In genomic region chr3:11498646-11499045, GRCh38 we compare ENCODE assay signal across 10 cellular contexts.
DNase-seq lines count a peak whose midpoint lies in the region; TF ChIP-seq lines count a peak whose summit lies in the region.
"Had no signal": no experiment of that assay in that cellular context is flagged by ENCODE, and none has a peak within 500 bp of the region (broad histone marks: within the 10 kb centered on the region; RNA-seq: fewer than 3 reads in every experiment).

No MANE protein-coding gene starts in this region.

- no peak overlapping the region for H3K4me3 ChIP-seq in GM23248
- no peak overlapping the region for H3K4me3 ChIP-seq in Peyer's patch
- H3K4me3 ChIP-seq in fibroblast of mammary gland (ENCODE audit: control insufficient read depth, low read depth, low read length), result no peak overlapping the region
- H3K4me3 ChIP-seq in parathyroid adenoma (ENCODE audit: low read depth, low read length), result no peak overlapping the region

- H2AFZ ChIP-seq in GM23248 (0 out of 2 replicates have a peak overlapping the region, but pooled peaks have one; percentile 11), parathyroid adenoma (peak overlapping the region; percentile 31), H9 (ENCODE audit: low read length) (no peak overlapping the region)

- no peak overlapping the region for H3K14ac ChIP-seq in H9 (ENCODE audit: insufficient read depth, low read length)

- no peak overlapping the region for H2BK20ac ChIP-seq in H9 (ENCODE audit: low read depth, low read length, poor library complexity, severe bottlenecking)

- H3K23ac ChIP-seq in H9 (ENCODE audit: insufficient read length, low read depth, low read length), result no peak overlapping the region

- H4K8ac ChIP-seq in H9 (replicated peaks; ENCODE audit: insufficient read length, low read depth, low read length), result no peak overlapping the region

- H2BK120ac ChIP-seq in H9 (ENCODE audit: low read depth, low read length, poor library complexity, severe bottlenecking), result no peak overlapping the region

- TF ChIP-seq CTCF in Peyer's patch (IDR thresholded peaks at IDR 0.05), result no peak
- TF ChIP-seq CTCF in fibroblast of mammary gland (conservative IDR thresholded peaks at IDR 0.05; ENCODE audit: control insufficient read depth, insufficient read depth, low read depth, low read length), result no peak
- no peak for TF ChIP-seq CTCF in parathyroid adenoma (IDR thresholded peaks at IDR 0.05)
- TF ChIP-seq CTCF in H9 (conservative IDR thresholded peaks at IDR 0.05), result no peak

- H3K36me3 Mint-ChIP-seq in H9 (ENCODE audit: insufficient read depth in 1 of 3, low read depth in 3 of 3), result peaks cover 3 to 7% (median 5%) of the 10 kb centered on the region in 3 experiments; a peak in 4 of 7 replicates

- no peaks in the 10 kb centered on the region for H3K79me1 ChIP-seq in H9 (ENCODE audit: insufficient read depth, low read depth, low read length, poor library complexity, severe bottlenecking)

- H3K27me3 Mint-ChIP-seq in H9 (ENCODE audit: low read depth), result no peaks in the 10 kb centered on the region
- H3K27me3 Mint-ChIP-seq: dendritic cell treated with granulocyte-macrophage colony-stimulating factor and Interleukin-4, amounts not matched to agents 40 ng/mL and 50 ng/mL, for 4 days had no signal

- H3K56ac ChIP-seq in H9 (ENCODE audit: insufficient read length, low read depth, low read length), result no peak overlapping the region

- H3F3A ChIP-seq in GM23248 (ENCODE audit: insufficient read depth), result peaks cover 22% of the 10 kb centered on the region

- H3K4me2 ChIP-seq in GM23248 (ENCODE audit: unreplicated experiment) (peak overlapping the region; percentile 61), parathyroid adenoma (ENCODE audit: low read length) (no peak overlapping the region), H9 (ENCODE audit: insufficient read depth, insufficient read length, low read length) (no peak overlapping the region)

- H3T11ph ChIP-seq in H9 (ENCODE audit: low read length), result no peak overlapping the region

- H3K27me3 ChIP-seq in GM23248 (replicated peaks; ENCODE audit: insufficient read depth), result no peaks in the 10 kb centered on the region
- H3K27me3 ChIP-seq in Peyer's patch, result no peaks in the 10 kb centered on the region
- no peaks in the 10 kb centered on the region for H3K27me3 ChIP-seq in parathyroid adenoma (ENCODE audit: control insufficient read depth, insufficient read depth, low read length)
- H3K27me3 ChIP-seq in H9 (ENCODE audit: insufficient read depth, low read length), result no peaks in the 10 kb centered on the region

- H3K4me1 ChIP-seq in GM23248 (ENCODE audit: insufficient read depth), result peaks cover 15% of the 10 kb centered on the region
- peaks cover 0 to 5% (median 0%) of the 10 kb centered on the region in 4 donors for H3K4me1 ChIP-seq in Peyer's patch
- H3K4me1 ChIP-seq in parathyroid adenoma, result peaks cover 4% of the 10 kb centered on the region
- H3K4me1 ChIP-seq in H9 (ENCODE audit: insufficient read depth, low read length), result peaks cover 4% of the 10 kb centered on the region; the same call in 1 of the 2 replicates

- H3K23me2 ChIP-seq in H9 (ENCODE audit: insufficient read length, low read depth, low read length, poor library complexity, severe bottlenecking), result no peaks in the 10 kb centered on the region

- H3K9me2 ChIP-seq in GM23248 (ENCODE audit: insufficient read depth), result no peaks in the 10 kb centered on the region

- peak overlapping the region in 1 of 3 experiments; percentile 29; a peak in 3 of 7 replicates for H3K27ac Mint-ChIP-seq in H9
- H3K27ac Mint-ChIP-seq: dendritic cell treated with granulocyte-macrophage colony-stimulating factor and Interleukin-4, amounts not matched to agents 40 ng/mL and 50 ng/mL, for 4 days had no signal

- peak overlapping the region; percentile 41 for H3K27ac ChIP-seq in GM23248
- no peak overlapping the region for H3K27ac ChIP-seq in Peyer's patch
- H3K27ac ChIP-seq in parathyroid adenoma, result no peak overlapping the region
- H3K27ac ChIP-seq in H9 (ENCODE audit: insufficient read length, low read depth, low read length), result no peak overlapping the region

- TF ChIP-seq POLR2A in Peyer's patch (IDR thresholded peaks at IDR 0.05), result no peak

- no peak overlapping the region for H3K4ac ChIP-seq in H9 (ENCODE audit: low read depth, low read length)

- H3K4me1 Mint-ChIP-seq in H9, result peaks cover 16% of the 10 kb centered on the region in 2 experiments

- no peak overlapping the region for H2BK5ac ChIP-seq in H9 (ENCODE audit: insufficient read length, low read length)

- no peak overlapping the region for H3K18ac ChIP-seq in H9 (ENCODE audit: insufficient read length, low read depth, low read length)

- DNase-seq in GM23248, result peak; percentile 59
- peak in 2 of 3 donors; percentile 21 to 58 for DNase-seq in Peyer's patch
- peak; percentile 83 for DNase-seq in fibroblast of mammary gland (ENCODE audit: low read depth)
- no peak for DNase-seq in occipital lobe (lab: John Stamatoyannopoulos, UW)
- DNase-seq in H9, result no peak
- DNase-seq in T1000 (lab: John Stamatoyannopoulos, UW), result no peak
- DNase-seq in effector CD4-positive, alpha-beta T cell, result no peak
- DNase-seq: T-helper 2 cell had no signal

- H2BK15ac ChIP-seq in H9 (ENCODE audit: low read depth, low read length), result no peak overlapping the region

- no peak overlapping the region for H3K4me3 Mint-ChIP-seq in H9
- H3K4me3 Mint-ChIP-seq: dendritic cell treated with granulocyte-macrophage colony-stimulating factor and Interleukin-4, amounts not matched to agents 40 ng/mL and 50 ng/mL, for 4 days had no signal

- no peaks in the 10 kb centered on the region for H3K9me3 ChIP-seq in GM23248 (ENCODE audit: low read depth)
- H3K9me3 ChIP-seq in Peyer's patch, result no peaks in the 10 kb centered on the region
- no peaks in the 10 kb centered on the region for H3K9me3 ChIP-seq in parathyroid adenoma (ENCODE audit: control insufficient read depth, low read length)
- no peaks in the 10 kb centered on the region for H3K9me3 ChIP-seq in H9 (ENCODE audit: control insufficient read depth, low read depth, low read length)

- H4K20me1 ChIP-seq in GM23248 (ENCODE audit: insufficient read depth) (no peaks in the 10 kb centered on the region), H9 (ENCODE audit: control insufficient read depth, insufficient read depth, insufficient read length) (no peaks in the 10 kb centered on the region)

- no peak overlapping the region for H4K5ac ChIP-seq in H9 (ENCODE audit: insufficient read length, low read depth, low read length)

- H2AK5ac ChIP-seq in H9 (ENCODE audit: insufficient read length, low read length), result no peak overlapping the region

- H3K9me3 Mint-ChIP-seq in H9, result peaks cover 5% of the 10 kb centered on the region in 2 experiments

- H3K36me3 ChIP-seq in GM23248 (ENCODE audit: low read depth) (no peaks in the 10 kb centered on the region), Peyer's patch (no peaks in the 10 kb centered on the region), parathyroid adenoma (ENCODE audit: control insufficient read depth, insufficient read depth, low read length) (no peaks in the 10 kb centered on the region)

- no peak overlapping the region for H4K91ac ChIP-seq in H9 (ENCODE audit: insufficient read length, low read depth, low read length)

- H2BK12ac ChIP-seq in H9 (ENCODE audit: insufficient read length, low read depth, low read length), result no peak overlapping the region

- H3K79me2 ChIP-seq in GM23248 (ENCODE audit: insufficient read depth), result no peaks in the 10 kb centered on the region; the same call in 1 of the 2 replicates
- H3K79me2 ChIP-seq in parathyroid adenoma, result no peaks in the 10 kb centered on the region
- H3K79me2 ChIP-seq in H9 (ENCODE audit: insufficient read depth, low read length), result no peaks in the 10 kb centered on the region

- H3K9ac ChIP-seq in GM23248 (no peak overlapping the region), parathyroid adenoma (no peak overlapping the region), H9 (ENCODE audit: extremely low read depth, insufficient read length, low read length) (no peak overlapping the region)

- 0 to 16% methylated on average over 1 of the region's 1 CpG for WGBS in GM23248 (ENCODE audit: low coverage in 1 of 2, low lambda C conversion rate in 2 of 2, missing lambda C conversion rate in 2 of 2), 2 experiments
- WGBS in H9 (ENCODE audit: extremely low coverage, insufficient read length, low lambda C conversion rate), result no CpG with 5 or more reads among the region's 1 CpG

- in situ Hi-C loops in GM23248 (cut with MboI), result no loop called here

Comparison
In these comparisons a context has a peak if more than half of its experiments do, and no peak if none do; other contexts are left out.
1. DNase-seq: peak in GM23248 (single experiment), Peyer's patch (2 of 3) and fibroblast of mammary gland (single experiment); none in occipital lobe (single experiment), H9 (single experiment), T1000 (single experiment) and effector CD4-positive, alpha-beta T cell (single experiment).